In genomic region chr5:62375627-62376026, GRCh38 we compare ENCODE assay signal across 16 cellular contexts.
"Had no signal": no experiment of that assay in that cellular context is flagged by ENCODE, and none has a peak within 500 bp of the region (broad histone marks: within the 10 kb centered on the region; RNA-seq: fewer than 3 reads in every experiment).

No MANE protein-coding gene starts in this region.

- H3K27me3 Mint-ChIP-seq: progenitor cell of endocrine pancreas had no signal

- H3K27ac ChIP-seq: cardiac muscle cell, right lobe of liver, testis had no signal

- H3K27ac Mint-ChIP-seq: nephron, progenitor cell of endocrine pancreas had no signal

- H3K4me1 ChIP-seq: right lobe of liver, testis had no signal

- H3K4me3 Mint-ChIP-seq: nephron had no signal

- FAIRE-seq: astrocyte, islet of Langerhans, TTC549 had no signal

- H3K4me1 Mint-ChIP-seq: nephron had no signal

- DNase-seq: activated CD4-positive, alpha-beta T cell treated with anti-CD3 and anti-CD28 coated beads, Interleukin-2, amount 50 U/mL, for 4 hours; activated CD8-positive, alpha-beta memory T cell treated with anti-CD3 and anti-CD28 coated beads, Interleukin-2, amount 50 U/mL, for 48 hours; foreskin melanocyte; head of caudate nucleus; occipital lobe; right lobe of liver; stimulated activated CD4-positive, alpha-beta T cell treated with anti-CD3 and anti-CD28 coated beads, Interleukin-2, amount 100 ng/mL, for 24 hours; stimulated activated naive CD8-positive, alpha-beta T cell treated with anti-CD3 and anti-CD28 coated beads, Interleukin-15, Interleukin-2, amounts not matched to agents 100 U/mL and 50 U/mL, for 24 hours; T-helper 2 cell; testis had no signal

- ATAC-seq: right lobe of liver; stimulated activated naive CD8-positive, alpha-beta T cell treated with anti-CD3 and anti-CD28 coated beads, Interleukin-15, Interleukin-2, amounts not matched to agents 100 U/mL and 50 U/mL, for 24 hours had no signal

- H3K27me3 ChIP-seq: cardiac muscle cell, right lobe of liver, testis had no signal

- H3K9me3 Mint-ChIP-seq: nephron had no signal

- H3K9me3 ChIP-seq: right lobe of liver, testis had no signal

- H3K4me3 ChIP-seq: cardiac muscle cell, right lobe of liver, testis had no signal
